16 cellular contexts compared by ENCODE assay signal in genomic region chr10:6388261-6388893, GRCh38.
A peak's percentile ranks its signal among the peaks of the same experiment; 100 is the strongest.
DNase-seq lines count a peak whose midpoint lies in the region; ATAC-seq lines count a peak whose summit lies in the region.
"Had no signal": no experiment of that assay in that cellular context is flagged by ENCODE, and none has a peak within 500 bp of the region (broad histone marks: within the 10 kb centered on the region; RNA-seq: fewer than 3 reads in every experiment).

No MANE protein-coding gene starts in this region.

- peaks cover 3% of the 10 kb centered on the region for H3K36me3 Mint-ChIP-seq in activated T-cell treated with anti-CD3 and anti-CD28 coated beads, Interleukin-2, amount 50 U/mL, for 4 hours (ENCODE audit: insufficient read depth)
- peaks cover 15% of the 10 kb centered on the region for H3K36me3 Mint-ChIP-seq in activated naive CD8-positive, alpha-beta T cell treated with anti-CD3 and anti-CD28 coated beads, Interleukin-2, amount 50 U/mL, for 24 hours (ENCODE audit: low read depth)
- no peaks in the 10 kb centered on the region for H3K36me3 Mint-ChIP-seq in stimulated activated effector memory CD8-positive, alpha-beta T cell treated with anti-CD3 and anti-CD28 coated beads, Interleukin-12 subunit alpha, Interleukin-12 subunit beta, amount 100 ng/mL, for 72 hours

- H3K9me3 Mint-ChIP-seq in activated T-cell treated with anti-CD3 and anti-CD28 coated beads, Interleukin-2, amount 50 U/mL, for 4 hours = peaks cover 22% of the 10 kb centered on the region
- H3K9me3 Mint-ChIP-seq in activated naive CD8-positive, alpha-beta T cell treated with anti-CD3 and anti-CD28 coated beads, Interleukin-2, amount 50 U/mL, for 24 hours = peaks cover 20% of the 10 kb centered on the region
- peaks cover 12% of the 10 kb centered on the region for H3K9me3 Mint-ChIP-seq in stimulated activated effector memory CD8-positive, alpha-beta T cell treated with anti-CD3 and anti-CD28 coated beads, Interleukin-12 subunit alpha, Interleukin-12 subunit beta, amount 100 ng/mL, for 72 hours

- H3K4me1 Mint-ChIP-seq in activated T-cell treated with anti-CD3 and anti-CD28 coated beads, Interleukin-2, amount 50 U/mL, for 4 hours (ENCODE audit: low read depth) = no peaks in the 10 kb centered on the region
- H3K4me1 Mint-ChIP-seq in activated naive CD8-positive, alpha-beta T cell treated with anti-CD3 and anti-CD28 coated beads, Interleukin-2, amount 50 U/mL, for 24 hours = peaks cover 12% of the 10 kb centered on the region
- peaks cover 4% of the 10 kb centered on the region for H3K4me1 Mint-ChIP-seq in stimulated activated effector memory CD8-positive, alpha-beta T cell treated with anti-CD3 and anti-CD28 coated beads, Interleukin-12 subunit alpha, Interleukin-12 subunit beta, amount 100 ng/mL, for 72 hours

- peak; percentile 83 to 86 for ATAC-seq in activated T-cell treated with anti-CD3 and anti-CD28 coated beads, Interleukin-2, amount 50 U/mL, for 4 hours
- peak; percentile 77 for ATAC-seq in activated naive CD8-positive, alpha-beta T cell treated with anti-CD3 and anti-CD28 coated beads, Interleukin-2, amount 50 U/mL, for 24 hours
- ATAC-seq in stimulated activated effector memory CD8-positive, alpha-beta T cell treated with anti-CD3 and anti-CD28 coated beads, Interleukin-12 subunit alpha, Interleukin-12 subunit beta, amount 100 ng/mL, for 72 hours = peak; percentile 76
- no peak for ATAC-seq in GM19463 (IDR thresholded peaks at IDR 0.05; ENCODE audit: unreplicated experiment)
- ATAC-seq: K562 had no signal

- no peaks in the 10 kb centered on the region for H3K27me3 Mint-ChIP-seq in activated T-cell treated with anti-CD3 and anti-CD28 coated beads, Interleukin-2, amount 50 U/mL, for 4 hours (ENCODE audit: low read depth)
- H3K27me3 Mint-ChIP-seq in activated naive CD8-positive, alpha-beta T cell treated with anti-CD3 and anti-CD28 coated beads, Interleukin-2, amount 50 U/mL, for 24 hours = no peaks in the 10 kb centered on the region

- H3K27ac Mint-ChIP-seq in activated naive CD8-positive, alpha-beta T cell treated with anti-CD3 and anti-CD28 coated beads, Interleukin-2, amount 50 U/mL, for 24 hours = no peak overlapping the region
- no peak overlapping the region for H3K27ac Mint-ChIP-seq in stimulated activated effector memory CD8-positive, alpha-beta T cell treated with anti-CD3 and anti-CD28 coated beads, Interleukin-12 subunit alpha, Interleukin-12 subunit beta, amount 100 ng/mL, for 72 hours

- DNase-seq in activated T-cell treated with anti-CD3 and anti-CD28 coated beads, Interleukin-2, amount 50 U/mL, for 4 hours = no peak
- no peak for DNase-seq in activated T-cell treated with anti-CD3 and anti-CD28 coated beads, Interleukin-2, amount 50 U/mL, for 1 hour
- DNase-seq in NCI-H2227 (lab: John Stamatoyannopoulos, UW; ENCODE audit: unreplicated experiment) = peak; percentile 41
- DNase-seq in activated naive CD8-positive, alpha-beta T cell treated with anti-CD3 and anti-CD28 coated beads, Interleukin-2, amount 50 U/mL, for 24 hours = no peak
- no peak for DNase-seq in stimulated activated effector memory CD8-positive, alpha-beta T cell treated with anti-CD3 and anti-CD28 coated beads, Interleukin-12 subunit alpha, Interleukin-12 subunit beta, amount 100 ng/mL, for 72 hours (ENCODE audit: low spot score in 2 of 2)
- DNase-seq in 8988T = no peak
- DNase-seq: AML-193, DMS 273 treated with DMSO at 0.1 percent for 48 hours, DND-41, NCI-H1105 treated with DMSO at 0.1 percent for 48 hours, NCI-H1694, NCI-H524, SHP77 had no signal

- no peak overlapping the region for H3K4me3 Mint-ChIP-seq in activated T-cell treated with anti-CD3 and anti-CD28 coated beads, Interleukin-2, amount 50 U/mL, for 4 hours
- H3K4me3 Mint-ChIP-seq in activated naive CD8-positive, alpha-beta T cell treated with anti-CD3 and anti-CD28 coated beads, Interleukin-2, amount 50 U/mL, for 24 hours = no peak overlapping the region
- no peak overlapping the region for H3K4me3 Mint-ChIP-seq in stimulated activated effector memory CD8-positive, alpha-beta T cell treated with anti-CD3 and anti-CD28 coated beads, Interleukin-12 subunit alpha, Interleukin-12 subunit beta, amount 100 ng/mL, for 72 hours
- H3K4me3 Mint-ChIP-seq: CD14-positive monocyte had no signal
